ENCODE assay signal across 22 cellular contexts in genomic region chr22:42866100-42866499, GRCh38.
"Had no signal": no experiment of that assay in that cellular context is flagged by ENCODE, and none has a peak within 500 bp of the region (broad histone marks: within the 10 kb centered on the region; RNA-seq: fewer than 3 reads in every experiment).

No MANE protein-coding gene starts in this region.

- ATAC-seq: activated CD4-positive, alpha-beta T cell treated with anti-CD3 and anti-CD28 coated beads for 36 hours; activated T-cell treated with anti-CD3 and anti-CD28 coated beads, Interleukin-2, amount 50 U/mL, for 72 hours; foreskin keratinocyte; lower lobe of right lung; T-helper 17 cell had no signal

- H3K27ac ChIP-seq: brain microvascular endothelial cell, foreskin keratinocyte, lower lobe of right lung, thyroid gland had no signal

- H3K27me3 ChIP-seq: brain microvascular endothelial cell, foreskin keratinocyte, thyroid gland had no signal

- H3K9me3 Mint-ChIP-seq: dendritic cell treated with granulocyte-macrophage colony-stimulating factor and Interleukin-4, amounts not matched to agents 40 ng/mL and 50 ng/mL, for 4 days had no signal

- H3K9me3 ChIP-seq: lower lobe of right lung, thyroid gland had no signal

- DNase-seq: activated B cell treated with CpG ODN at 0.5 μM for 24 hours; activated CD4-positive, alpha-beta memory T cell treated with anti-CD3 and anti-CD28 coated beads for 36 hours; activated CD4-positive, alpha-beta T cell treated with anti-CD3 and anti-CD28 coated beads for 36 hours; activated effector memory CD4-positive, alpha-beta T cell treated with Interleukin-2 at 50 U/mL for 16 hours; activated naive CD4-positive, alpha-beta T cell treated with anti-CD3 and anti-CD28 coated beads, Interleukin-2, amount 10 ng/mL, durations not matched to agents 7 days and 5 days; activated T-cell treated with anti-CD3 and anti-CD28 coated beads, Interleukin-2, amount 50 U/mL, for 72 hours; aorta; brain microvascular endothelial cell; caudate nucleus; effector CD4-positive, alpha-beta T cell; foreskin keratinocyte; kidney; lower lobe of right lung; naive B cell; retina; stimulated activated CD4-positive, alpha-beta T cell treated with anti-CD3 and anti-CD28 coated beads, Interleukin-4, amount 100 ng/mL, for 1 hour; substantia nigra; T-helper 17 cell; thyroid gland had no signal

- H3K4me3 Mint-ChIP-seq: activated B cell treated with CpG ODN at 0.5 μM for 24 hours; activated CD4-positive, alpha-beta memory T cell treated with anti-CD3 and anti-CD28 coated beads for 36 hours; activated CD4-positive, alpha-beta T cell treated with anti-CD3 and anti-CD28 coated beads for 36 hours; activated naive CD4-positive, alpha-beta T cell treated with anti-CD3 and anti-CD28 coated beads, Interleukin-2, amount 10 ng/mL, durations not matched to agents 7 days and 5 days; activated T-cell treated with anti-CD3 and anti-CD28 coated beads, Interleukin-2, amount 50 U/mL, for 72 hours; dendritic cell treated with granulocyte-macrophage colony-stimulating factor and Interleukin-4, amounts not matched to agents 40 ng/mL and 50 ng/mL, for 4 days; naive B cell; stimulated activated naive CD8-positive, alpha-beta T cell treated with anti-CD3 and anti-CD28 coated beads, Interleukin-15, Interleukin-2, amounts not matched to agents 100 ng/mL and 50 ng/mL, for 24 hours; T-helper 17 cell had no signal

- H3K4me3 ChIP-seq: lower lobe of right lung, thyroid gland had no signal

- H3K27ac Mint-ChIP-seq: activated B cell treated with CpG ODN at 0.5 μM for 24 hours; activated CD4-positive, alpha-beta memory T cell treated with anti-CD3 and anti-CD28 coated beads for 36 hours; activated CD4-positive, alpha-beta T cell treated with anti-CD3 and anti-CD28 coated beads for 36 hours; activated T-cell treated with anti-CD3 and anti-CD28 coated beads, Interleukin-2, amount 50 U/mL, for 72 hours; progenitor cell of endocrine pancreas; stimulated activated naive CD8-positive, alpha-beta T cell treated with anti-CD3 and anti-CD28 coated beads, Interleukin-15, Interleukin-2, amounts not matched to agents 100 ng/mL and 50 ng/mL, for 24 hours; T-helper 17 cell had no signal

- H3K27me3 Mint-ChIP-seq: activated B cell treated with CpG ODN at 0.5 μM for 24 hours; activated CD4-positive, alpha-beta memory T cell treated with anti-CD3 and anti-CD28 coated beads for 36 hours; activated CD4-positive, alpha-beta T cell treated with anti-CD3 and anti-CD28 coated beads for 36 hours; dendritic cell treated with granulocyte-macrophage colony-stimulating factor and Interleukin-4, amounts not matched to agents 40 ng/mL and 50 ng/mL, for 4 days; naive B cell; progenitor cell of endocrine pancreas; T-helper 17 cell had no signal
